ENCODE assay signal across 1 cellular context in the genomic region with DNA sequence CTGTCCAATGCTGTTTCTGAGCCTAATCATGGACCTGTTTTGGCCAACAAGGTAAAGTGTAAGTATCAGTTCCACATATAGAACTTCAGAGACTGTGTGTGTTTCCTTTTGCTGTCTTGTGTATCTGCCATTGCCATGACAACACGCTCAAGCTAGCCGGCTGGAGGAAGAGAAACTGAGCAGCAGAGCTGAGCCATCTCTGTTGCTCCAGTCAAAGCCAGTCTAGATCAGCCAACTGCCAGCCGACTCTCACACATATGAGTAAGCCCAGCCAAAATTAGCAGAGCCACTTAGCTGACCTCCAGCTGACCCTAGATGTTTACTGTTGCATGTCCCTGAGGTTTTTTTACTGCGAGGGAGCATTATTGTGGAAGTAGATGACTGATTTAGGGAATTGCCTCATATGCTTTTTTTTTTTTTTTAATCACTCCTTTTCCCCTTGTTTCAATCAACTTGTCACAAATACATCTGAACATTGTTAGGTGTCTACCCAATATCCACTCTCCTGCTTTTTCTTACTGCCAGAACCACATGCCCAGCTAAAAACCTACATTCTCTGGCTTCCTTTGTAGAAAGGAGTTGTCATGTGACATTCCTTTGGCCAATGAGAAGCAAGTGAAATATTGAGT.
A peak's percentile ranks its signal among the peaks of the same experiment; 100 is the strongest.
TF ChIP-seq lines count a peak whose summit lies in the region.

No MANE protein-coding gene starts in this region.

TF ChIP-seq in GM12878, 131 proteins besides CTCF, POLR2A, EP300 and RAD21 (continued from another document):
- TF ChIP-seq, protein P1, sequence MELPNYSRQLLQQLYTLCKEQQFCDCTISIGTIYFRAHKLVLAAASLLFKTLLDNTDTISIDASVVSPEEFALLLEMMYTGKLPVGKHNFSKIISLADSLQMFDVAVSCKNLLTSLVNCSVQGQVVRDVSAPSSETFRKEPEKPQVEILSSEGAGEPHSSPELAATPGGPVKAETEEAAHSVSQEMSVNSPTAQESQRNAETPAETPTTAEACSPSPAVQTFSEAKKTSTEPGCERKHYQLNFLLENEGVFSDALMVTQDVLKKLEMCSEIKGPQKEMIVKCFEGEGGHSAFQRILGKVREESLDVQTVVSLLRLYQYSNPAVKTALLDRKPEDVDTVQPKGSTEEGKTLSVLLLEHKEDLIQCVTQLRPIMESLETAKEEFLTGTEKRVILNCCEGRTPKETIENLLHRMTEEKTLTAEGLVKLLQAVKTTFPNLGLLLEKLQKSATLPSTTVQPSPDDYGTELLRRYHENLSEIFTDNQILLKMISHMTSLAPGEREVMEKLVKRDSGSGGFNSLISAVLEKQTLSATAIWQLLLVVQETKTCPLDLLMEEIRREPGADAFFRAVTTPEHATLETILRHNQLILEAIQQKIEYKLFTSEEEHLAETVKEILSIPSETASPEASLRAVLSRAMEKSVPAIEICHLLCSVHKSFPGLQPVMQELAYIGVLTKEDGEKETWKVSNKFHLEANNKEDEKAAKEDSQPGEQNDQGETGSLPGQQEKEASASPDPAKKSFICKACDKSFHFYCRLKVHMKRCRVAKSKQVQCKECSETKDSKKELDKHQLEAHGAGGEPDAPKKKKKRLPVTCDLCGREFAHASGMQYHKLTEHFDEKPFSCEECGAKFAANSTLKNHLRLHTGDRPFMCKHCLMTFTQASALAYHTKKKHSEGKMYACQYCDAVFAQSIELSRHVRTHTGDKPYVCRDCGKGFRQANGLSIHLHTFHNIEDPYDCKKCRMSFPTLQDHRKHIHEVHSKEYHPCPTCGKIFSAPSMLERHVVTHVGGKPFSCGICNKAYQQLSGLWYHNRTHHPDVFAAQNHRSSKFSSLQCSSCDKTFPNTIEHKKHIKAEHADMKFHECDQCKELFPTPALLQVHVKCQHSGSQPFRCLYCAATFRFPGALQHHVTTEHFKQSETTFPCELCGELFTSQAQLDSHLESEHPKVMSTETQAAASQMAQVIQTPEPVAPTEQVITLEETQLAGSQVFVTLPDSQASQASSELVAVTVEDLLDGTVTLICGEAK (IDR thresholded peaks at IDR 0.05; ENCODE audit: borderline replicate concordance) = peak; percentile 50
- TF ChIP-seq CBFB (IDR thresholded peaks at IDR 0.05; ENCODE audit: low read depth) (peak; percentile 55), POU2F2 (IDR thresholded peaks at IDR 0.05; ENCODE audit: borderline replicate concordance, low read depth, low read length) (peak; percentile 92), TCF12 (IDR thresholded peaks at IDR 0.05; ENCODE audit: low read depth, low read length) (peak; percentile 82; the same call in 1 of the 2 replicates), RFX5 (IDR thresholded peaks at IDR 0.05; ENCODE audit: low read depth, low read length) (no peak), TBL1XR1 (IDR thresholded peaks at IDR 0.05; ENCODE audit: low read depth, low read length) (peak; percentile 98), MYB (IDR thresholded peaks at IDR 0.05; ENCODE audit: borderline replicate concordance, low read depth, low read length) (peak; percentile 84), IRF4 (IDR thresholded peaks at IDR 0.05; ENCODE audit: low read depth, low read length) (peak; percentile 86), NBN (IDR thresholded peaks at IDR 0.05) (peak; percentile 93), ETV6 (conservative IDR thresholded peaks at IDR 0.05 in 1 of 2, IDR thresholded peaks at IDR 0.05 in 1 of 2; ENCODE audit: borderline replicate concordance in 1 of 2, low read depth in 1 of 2) (peak in 1 of 2 experiments; percentile 91; a peak in 2 of 4 replicates), NFIC (IDR thresholded peaks at IDR 0.05; ENCODE audit: low read depth, low read length) (peak; percentile 96), MXI1 (IDR thresholded peaks at IDR 0.05; ENCODE audit: low read depth, low read length) (peak; percentile 94), YY1 (IDR thresholded peaks at IDR 0.05; ENCODE audit: low read depth, low read length) (peak; percentile 16; the same call in 1 of the 2 replicates), FOXK2 (IDR thresholded peaks at IDR 0.05) (peak; percentile 82), BCL11A (IDR thresholded peaks at IDR 0.05; ENCODE audit: low read depth, low read length) (peak; percentile 98), JUNB (IDR thresholded peaks at IDR 0.05) (peak; percentile 92), ZBED1 (IDR thresholded peaks at IDR 0.05; ENCODE audit: borderline replicate concordance) (peak; percentile 93), MAX (IDR thresholded peaks at IDR 0.05; ENCODE audit: low read depth, low read length) (peak; percentile 41; the same call in 1 of the 2 replicates), PAX8 (IDR thresholded peaks at IDR 0.05) (no peak), RAD51 (IDR thresholded peaks at IDR 0.05) (peak; percentile 64; the same call in 1 of the 2 replicates), CREM (IDR thresholded peaks at IDR 0.05; ENCODE audit: low read depth) (peak; percentile 90), SMAD1 (IDR thresholded peaks at IDR 0.05; ENCODE audit: low read depth, partially characterized antibody) (peak; percentile 62), GATAD2B (conservative IDR thresholded peaks at IDR 0.05; ENCODE audit: low read depth) (peak; percentile 41; the same call in 1 of the 2 replicates), TCF3 (IDR thresholded peaks at IDR 0.05; ENCODE audit: borderline replicate concordance, insufficient read depth, low read depth, low read length) (peak; percentile 90), SIN3A (IDR thresholded peaks at IDR 0.05; ENCODE audit: low read depth, low read length) (0 out of 2 replicates have a peak, but pooled peaks have one; percentile 27), RUNX3 (IDR thresholded peaks at IDR 0.05; ENCODE audit: low read length) (peak; percentile 96), MLLT1 (IDR thresholded peaks at IDR 0.05) (peak; percentile 89), CHD2 (IDR thresholded peaks at IDR 0.05; ENCODE audit: borderline replicate concordance, low read depth, low read length) (peak; percentile 87), SP1 (IDR thresholded peaks at IDR 0.05; ENCODE audit: low read depth, low read length) (peak; percentile 75), MEF2B (IDR thresholded peaks at IDR 0.05; ENCODE audit: partially characterized antibody, poor library complexity, severe bottlenecking) (peak; percentile 98), DPF2 (IDR thresholded peaks at IDR 0.05) (peak; percentile 93; the same call in 1 of the 2 replicates), BHLHE40 (IDR thresholded peaks at IDR 0.05; ENCODE audit: borderline replicate concordance in 1 of 2, low read depth in 2 of 2, low read length in 1 of 2) (peak; percentile 57 to 72; a peak in 2 of 4 replicates)
- TF ChIP-seq, protein P2, sequence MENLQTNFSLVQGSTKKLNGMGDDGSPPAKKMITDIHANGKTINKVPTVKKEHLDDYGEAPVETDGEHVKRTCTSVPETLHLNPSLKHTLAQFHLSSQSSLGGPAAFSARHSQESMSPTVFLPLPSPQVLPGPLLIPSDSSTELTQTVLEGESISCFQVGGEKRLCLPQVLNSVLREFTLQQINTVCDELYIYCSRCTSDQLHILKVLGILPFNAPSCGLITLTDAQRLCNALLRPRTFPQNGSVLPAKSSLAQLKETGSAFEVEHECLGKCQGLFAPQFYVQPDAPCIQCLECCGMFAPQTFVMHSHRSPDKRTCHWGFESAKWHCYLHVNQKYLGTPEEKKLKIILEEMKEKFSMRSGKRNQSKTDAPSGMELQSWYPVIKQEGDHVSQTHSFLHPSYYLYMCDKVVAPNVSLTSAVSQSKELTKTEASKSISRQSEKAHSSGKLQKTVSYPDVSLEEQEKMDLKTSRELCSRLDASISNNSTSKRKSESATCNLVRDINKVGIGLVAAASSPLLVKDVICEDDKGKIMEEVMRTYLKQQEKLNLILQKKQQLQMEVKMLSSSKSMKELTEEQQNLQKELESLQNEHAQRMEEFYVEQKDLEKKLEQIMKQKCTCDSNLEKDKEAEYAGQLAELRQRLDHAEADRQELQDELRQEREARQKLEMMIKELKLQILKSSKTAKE (IDR thresholded peaks at IDR 0.05; ENCODE audit: low read depth, poor library complexity, severe bottlenecking) = peak; percentile 100
- TF ChIP-seq, protein P3, sequence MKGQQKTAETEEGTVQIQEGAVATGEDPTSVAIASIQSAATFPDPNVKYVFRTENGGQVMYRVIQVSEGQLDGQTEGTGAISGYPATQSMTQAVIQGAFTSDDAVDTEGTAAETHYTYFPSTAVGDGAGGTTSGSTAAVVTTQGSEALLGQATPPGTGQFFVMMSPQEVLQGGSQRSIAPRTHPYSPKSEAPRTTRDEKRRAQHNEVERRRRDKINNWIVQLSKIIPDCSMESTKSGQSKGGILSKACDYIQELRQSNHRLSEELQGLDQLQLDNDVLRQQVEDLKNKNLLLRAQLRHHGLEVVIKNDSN (IDR thresholded peaks at IDR 0.05; ENCODE audit: borderline replicate concordance, extremely low read length, insufficient read depth, low read depth, low read length) = peak; percentile 29
- TF ChIP-seq, protein P4, sequence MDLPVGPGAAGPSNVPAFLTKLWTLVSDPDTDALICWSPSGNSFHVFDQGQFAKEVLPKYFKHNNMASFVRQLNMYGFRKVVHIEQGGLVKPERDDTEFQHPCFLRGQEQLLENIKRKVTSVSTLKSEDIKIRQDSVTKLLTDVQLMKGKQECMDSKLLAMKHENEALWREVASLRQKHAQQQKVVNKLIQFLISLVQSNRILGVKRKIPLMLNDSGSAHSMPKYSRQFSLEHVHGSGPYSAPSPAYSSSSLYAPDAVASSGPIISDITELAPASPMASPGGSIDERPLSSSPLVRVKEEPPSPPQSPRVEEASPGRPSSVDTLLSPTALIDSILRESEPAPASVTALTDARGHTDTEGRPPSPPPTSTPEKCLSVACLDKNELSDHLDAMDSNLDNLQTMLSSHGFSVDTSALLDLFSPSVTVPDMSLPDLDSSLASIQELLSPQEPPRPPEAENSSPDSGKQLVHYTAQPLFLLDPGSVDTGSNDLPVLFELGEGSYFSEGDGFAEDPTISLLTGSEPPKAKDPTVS (IDR thresholded peaks at IDR 0.05; ENCODE audit: low read depth, low read length) = no peak
TF ChIP-seq in GM12878: peak in this region for 62.
